10 cellular contexts compared by ENCODE assay signal in the genomic region with DNA sequence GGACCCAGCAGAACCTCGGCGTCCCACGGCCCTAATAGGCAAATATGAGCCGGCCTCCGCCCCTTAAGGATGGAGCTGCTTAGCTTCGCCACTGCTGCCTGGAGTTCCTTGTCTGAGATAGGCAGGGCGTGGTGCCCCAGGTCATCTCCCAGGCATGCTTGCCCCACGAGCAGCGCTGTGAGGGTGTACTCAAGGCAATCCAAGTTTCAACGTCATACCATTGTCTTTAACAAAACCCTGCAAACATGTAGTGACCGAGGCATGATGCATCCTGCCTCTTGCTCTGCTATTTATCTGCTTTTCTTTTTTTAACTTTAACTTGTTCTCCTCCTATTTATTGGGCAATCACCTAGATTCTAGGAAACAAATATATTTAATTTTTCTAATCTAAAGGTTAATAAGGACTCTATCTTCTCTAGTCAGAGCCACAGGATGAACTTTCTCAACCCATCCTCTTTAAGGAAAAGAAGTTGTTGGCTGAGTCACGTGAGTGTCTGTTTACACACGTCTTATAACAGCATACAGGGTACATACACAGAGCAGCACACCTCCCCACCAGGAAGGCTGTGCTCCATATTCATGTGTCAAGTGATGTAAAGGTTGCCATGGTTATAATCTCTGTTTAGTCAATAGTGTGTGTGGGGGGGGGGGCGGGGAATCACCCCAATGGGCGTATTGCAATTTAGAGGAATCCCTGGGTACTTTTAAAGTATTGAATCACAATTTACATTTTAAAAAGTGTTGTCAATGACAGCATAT. TPM values are rescaled to one million over a fixed set of nuclear protein-coding genes. Genes with fewer than 3 reads are reported as not detected.
A peak's percentile ranks its signal among the peaks of the same experiment; 100 is the strongest.
DNase-seq lines count a peak whose midpoint lies in the region; FAIRE-seq lines count a peak whose summit lies in the region.
"Had no signal": no experiment of that assay in that cellular context is flagged by ENCODE, and none has a peak within 500 bp of the region (broad histone marks: within the 10 kb centered on the region; RNA-seq: fewer than 3 reads in every experiment).

No MANE protein-coding gene starts in this region.

- H3K4me3 ChIP-seq in thymus (ENCODE audit: low read length), result no peak overlapping the region
- H3K4me3 ChIP-seq: esophagus muscularis mucosa had no signal

- FAIRE-seq in GM19239 (lab: Jason Lieb, UNC), result no peak

- H3K9me3 ChIP-seq in thymus (ENCODE audit: control insufficient read depth), result no peaks in the 10 kb centered on the region
- H3K9me3 ChIP-seq: esophagus muscularis mucosa had no signal

- H3K27me3 ChIP-seq in thymus (ENCODE audit: control insufficient read depth, insufficient read depth), result no peaks in the 10 kb centered on the region
- H3K27me3 ChIP-seq: esophagus muscularis mucosa had no signal

- H3K27ac ChIP-seq in thymus (ENCODE audit: low read depth), result peak overlapping the region; percentile 31
- H3K27ac ChIP-seq: esophagus muscularis mucosa had no signal

- peak; percentile 20 for DNase-seq in NCI-H510A treated with DMSO at 0.1 percent for 48 hours (lab: John Stamatoyannopoulos, UW)
- no peak for DNase-seq in NCI-H510A (lab: John Stamatoyannopoulos, UW)
- peak; percentile 33 for DNase-seq in T1000 (lab: John Stamatoyannopoulos, UW)
- DNase-seq in glomerular visceral epithelial cell (ENCODE audit: extremely low spot score), result peak; percentile 40
- no peak for DNase-seq in GM19239 (ENCODE audit: insufficient read length, low spot score)
- no peak for DNase-seq in nucleus accumbens (lab: John Stamatoyannopoulos, UW)
- DNase-seq in NOMO-1 (lab: John Stamatoyannopoulos, UW; ENCODE audit: unreplicated experiment in 2 of 2), result no peak
- DNase-seq: stimulated activated naive CD8-positive, alpha-beta T cell treated with anti-CD3 and anti-CD28 coated beads, Interleukin-15, Interleukin-2, amounts not matched to agents 100 U/mL and 50 U/mL, for 24 hours had no signal

- WGBS in thymus, result 92% methylated on average over 15 of the region's 15 CpGs

- no peaks in the 10 kb centered on the region for H3K4me1 ChIP-seq in thymus (ENCODE audit: control insufficient read depth, insufficient read depth, low read length)

- no peaks in the 10 kb centered on the region for H3K36me3 ChIP-seq in thymus (ENCODE audit: control insufficient read depth, insufficient read depth)
- H3K36me3 ChIP-seq: esophagus muscularis mucosa had no signal

RNA-seq across cellular contexts. Expression of gene ZSWIM6, which starts 27.3 kb away (rescaled TPM):
- 9.0 TPM for polyA plus RNA-seq in thymus

Comparison
In these comparisons a context has a peak if more than half of its experiments do, and no peak if none do; other contexts are left out.
1. DNase-seq: peak in NCI-H510A treated with DMSO at 0.1 percent for 48 hours (single experiment), T1000 (single experiment) and glomerular visceral epithelial cell (single experiment); none in NCI-H510A (single experiment), GM19239 (single experiment), nucleus accumbens (0 of 56) and NOMO-1 (0 of 2).